10 cellular contexts compared by ENCODE assay signal in the genomic region with DNA sequence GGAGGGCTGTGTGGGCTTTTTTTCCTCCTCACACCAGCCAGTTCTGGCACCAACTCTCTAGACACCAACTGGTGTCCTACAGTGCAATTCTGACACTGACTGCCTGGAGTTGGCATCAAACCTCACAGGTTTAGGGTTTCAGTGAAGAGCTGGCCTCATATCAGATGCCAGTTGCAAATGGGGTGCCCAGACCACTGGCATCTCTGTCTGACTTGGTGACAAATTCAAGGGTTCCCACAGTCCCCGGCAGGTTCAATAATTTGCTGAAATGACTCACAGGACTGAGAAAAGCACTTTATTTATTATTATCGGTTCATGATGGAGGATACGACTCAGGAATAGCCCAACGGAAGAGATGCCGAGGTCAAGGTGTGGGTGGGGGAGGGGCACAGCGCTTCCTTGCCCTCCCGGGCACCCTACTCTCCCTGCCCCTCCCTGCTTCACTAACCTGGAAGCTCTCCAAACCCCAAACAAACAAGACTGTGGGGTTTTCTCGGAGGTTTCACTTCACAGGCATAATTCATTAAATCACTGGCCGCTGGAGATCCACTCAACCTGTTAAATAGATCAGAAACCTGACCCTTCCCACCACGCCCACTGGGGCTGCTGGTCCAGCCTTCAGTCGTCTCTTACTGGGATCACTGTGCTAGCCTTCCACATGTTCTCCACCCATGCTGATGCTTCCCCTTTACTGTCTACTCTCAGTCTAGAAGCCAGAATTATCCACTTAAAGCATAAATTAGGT. TPM values are rescaled to one million over a fixed set of nuclear protein-coding genes. Genes with fewer than 3 reads are reported as not detected.
DNase-seq lines count a peak whose midpoint lies in the region; ATAC-seq and TF ChIP-seq lines count a peak whose summit lies in the region.
"Had no signal": no experiment of that assay in that cellular context is flagged by ENCODE, and none has a peak within 500 bp of the region (broad histone marks: within the 10 kb centered on the region; RNA-seq: fewer than 3 reads in every experiment).

No MANE protein-coding gene starts in this region.

- H3K27ac Mint-ChIP-seq in chondrocyte (ENCODE audit: unreplicated experiment): peak overlapping the region; percentile 27

- peak overlapping the region in 18 of 21 experiments; percentile 6 to 99 (median 92) for H3K27ac ChIP-seq in skin epidermis
- H3K27ac ChIP-seq in A673 (ENCODE audit: low read depth, low read length, poor library complexity, severe bottlenecking): no peak overlapping the region

- peaks cover 9% of the 10 kb centered on the region for H3K27me3 ChIP-seq in A673 (replicated peaks; ENCODE audit: insufficient read depth, low read depth, low read length, poor library complexity)

- no peak overlapping the region for H3K4me3 Mint-ChIP-seq in chondrocyte (ENCODE audit: unreplicated experiment)

- H3K4me1 ChIP-seq in A673 (ENCODE audit: insufficient read depth, low read length, poor library complexity, severe bottlenecking): no peaks in the 10 kb centered on the region

- no peaks in the 10 kb centered on the region for H3K9me3 ChIP-seq in A673 (ENCODE audit: low read depth, low read length, poor library complexity, severe bottlenecking)

- H3K27me3 Mint-ChIP-seq in chondrocyte (ENCODE audit: low read depth): peaks cover 2% of the 10 kb centered on the region

- H3K4me3 ChIP-seq in skin epidermis: no peak overlapping the region
- no peak overlapping the region for H3K4me3 ChIP-seq in A673 (ENCODE audit: low read depth, low read length, poor library complexity, severe bottlenecking)

- H3K9me3 Mint-ChIP-seq in chondrocyte (ENCODE audit: low read depth): no peaks in the 10 kb centered on the region

- H3K4me1 Mint-ChIP-seq in chondrocyte (ENCODE audit: low read depth): peaks cover 24% of the 10 kb centered on the region

- no peak for TF ChIP-seq CTCF in chondrocyte (IDR thresholded peaks at IDR 0.05)
- TF ChIP-seq CTCF in A673 (conservative IDR thresholded peaks at IDR 0.05; ENCODE audit: low read depth, low read length): no peak

- no TSS peak for BruUV-seq in A673 (replicated peaks; lab: Mats Ljungman, UMichigan)

- ATAC-seq in HG03196 (IDR thresholded peaks at IDR 0.05; ENCODE audit: unreplicated experiment) (no peak), GM21717 (IDR thresholded peaks at IDR 0.05; ENCODE audit: unreplicated experiment) (no peak)

- POLR2A ChIA-PET in A673 (lab: Charles Lee; ENCODE audit: low non-redundant PET): no interaction called here

- H3K36me3 ChIP-seq in A673 (ENCODE audit: insufficient read depth, low read length, poor library complexity, severe bottlenecking): no peaks in the 10 kb centered on the region

- DNase-seq in NCI-H1417 (lab: John Stamatoyannopoulos, UW) (peak; percentile 27 to 72 (median 67)), NCI-H1417 treated with DMSO at 0.1 percent for 48 hours (lab: John Stamatoyannopoulos, UW) (no peak), NCI-H226 (peak; percentile 26), chondrocyte (ENCODE audit: low spot score) (no peak), A673 (ENCODE audit: low spot score) (no peak)
- DNase-seq: amygdala, trophoblast cell had no signal

- CTCF ChIA-PET in A673 (lab: Charles Lee): no interaction called here

- no peaks in the 10 kb centered on the region for H3K36me3 Mint-ChIP-seq in chondrocyte (ENCODE audit: low read depth)

- intact Hi-C loops in A673 (cut with micrococcal nuclease; ENCODE audit: unreplicated experiment): loop anchor here (1.0 to 5.0 kb wide), 3 partner anchors 691 to 851 kb away; partner anchors contain the start of gene AIPL1

RNA-seq across cellular contexts. Expression of gene NLRP1, which starts 1.7 kb away (rescaled TPM):
- 24.7 to 37.2 TPM (median 24.8 TPM) in 3 replicates for total RNA-seq in chondrocyte
- 5.2 and 6.7 TPM in 2 replicates for total RNA-seq in A673 (2021)

Comparison
In these comparisons a context has a peak if more than half of its experiments do, and no peak if none do; other contexts are left out.
1. DNase-seq: peak in NCI-H1417 (3 of 3) and NCI-H226 (single experiment); none in NCI-H1417 treated with DMSO at 0.1 percent for 48 hours (single experiment), chondrocyte (single experiment) and A673 (single experiment).